ENCODE assay signal across 1 cellular context in the genomic region with DNA sequence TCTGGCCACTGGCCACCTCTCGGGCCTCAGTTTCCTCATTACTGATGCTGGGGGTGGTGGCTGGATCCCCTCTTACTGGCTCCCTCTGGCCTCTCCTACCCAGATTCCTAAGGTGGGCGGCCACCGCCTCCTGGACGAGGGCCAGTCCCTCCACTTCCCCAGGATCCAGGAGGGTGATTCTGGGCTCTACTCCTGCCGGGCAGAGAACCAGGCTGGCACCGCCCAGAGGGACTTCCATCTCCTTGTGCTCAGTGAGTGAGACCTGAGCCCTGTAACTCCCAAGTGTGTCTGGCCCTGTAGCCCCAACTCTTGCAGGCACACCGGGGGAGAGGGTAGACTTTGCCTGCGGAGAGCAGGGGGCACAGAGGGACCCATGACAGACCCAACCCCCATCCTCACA.
TF ChIP-seq lines count a peak whose summit lies in the region.

No MANE protein-coding gene starts in this region.

TF ChIP-seq in WTC11, 78 proteins besides CTCF, POLR2A, EP300 and RAD21 (continued from another document):
- TF ChIP-seq ARID4B (CRISPR knock-in tag; IDR thresholded peaks at IDR 0.05; ENCODE audit: borderline replicate concordance), result no peak
- TF ChIP-seq, protein P1, sequence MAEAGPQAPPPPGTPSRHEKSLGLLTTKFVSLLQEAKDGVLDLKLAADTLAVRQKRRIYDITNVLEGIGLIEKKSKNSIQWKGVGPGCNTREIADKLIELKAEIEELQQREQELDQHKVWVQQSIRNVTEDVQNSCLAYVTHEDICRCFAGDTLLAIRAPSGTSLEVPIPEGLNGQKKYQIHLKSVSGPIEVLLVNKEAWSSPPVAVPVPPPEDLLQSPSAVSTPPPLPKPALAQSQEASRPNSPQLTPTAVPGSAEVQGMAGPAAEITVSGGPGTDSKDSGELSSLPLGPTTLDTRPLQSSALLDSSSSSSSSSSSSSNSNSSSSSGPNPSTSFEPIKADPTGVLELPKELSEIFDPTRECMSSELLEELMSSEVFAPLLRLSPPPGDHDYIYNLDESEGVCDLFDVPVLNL (CRISPR knock-in tag; IDR thresholded peaks at IDR 0.05; ENCODE audit: borderline replicate concordance, low read depth), result no peak
- TF ChIP-seq HMGXB4 (CRISPR knock-in tag; IDR thresholded peaks at IDR 0.05), result no peak
- no peak for TF ChIP-seq ZNF232 (CRISPR knock-in tag; IDR thresholded peaks at IDR 0.05)
- TF ChIP-seq OVOL2 (CRISPR knock-in tag; IDR thresholded peaks at IDR 0.05; ENCODE audit: borderline replicate concordance), result no peak
- TF ChIP-seq IRF2 (CRISPR knock-in tag; IDR thresholded peaks at IDR 0.05; ENCODE audit: borderline replicate concordance, low read depth), result no peak
- TF ChIP-seq ZNF121 (CRISPR knock-in tag; IDR thresholded peaks at IDR 0.05), result no peak
- TF ChIP-seq SOX15 (CRISPR knock-in tag; IDR thresholded peaks at IDR 0.05), result no peak
